In the genomic region with DNA sequence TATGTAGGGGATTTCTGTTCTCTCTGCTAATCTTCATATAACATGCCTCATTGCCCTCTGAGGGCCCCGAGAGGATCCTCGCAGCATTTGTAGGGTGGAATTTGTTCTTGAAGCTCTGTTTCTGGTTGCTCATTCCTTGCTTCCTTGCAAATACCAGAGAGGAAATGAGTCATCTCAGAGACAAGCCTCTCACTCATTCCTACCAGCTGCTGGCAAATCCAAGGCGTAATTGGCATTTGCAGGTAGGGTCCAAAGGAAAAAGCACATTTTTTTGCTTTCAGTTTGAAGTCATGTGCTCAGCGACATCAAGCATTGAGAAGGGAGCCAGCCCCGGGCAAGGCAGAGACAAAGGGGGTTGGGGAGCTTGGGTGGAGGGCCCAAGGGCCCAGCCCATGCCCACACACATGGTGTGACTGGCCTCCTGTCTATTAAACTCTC, we compare ENCODE assay signal across 10 cellular contexts.
A peak's percentile ranks its signal among the peaks of the same experiment; 100 is the strongest.
DNase-seq lines count a peak whose midpoint lies in the region; ATAC-seq, FAIRE-seq and TF ChIP-seq lines count a peak whose summit lies in the region.
"Had no signal": no experiment of that assay in that cellular context is flagged by ENCODE, and none has a peak within 500 bp of the region (broad histone marks: within the 10 kb centered on the region; RNA-seq: fewer than 3 reads in every experiment).

No MANE protein-coding gene starts in this region.

- CTCF ChIA-PET in T-cell (lab: Charles Lee) = no interaction called here

- H3K36me3 ChIP-seq in SK-N-MC (ENCODE audit: insufficient read depth, low read length) (no peaks in the 10 kb centered on the region), sigmoid colon (no peaks in the 10 kb centered on the region)

- H3K4me1 ChIP-seq in sigmoid colon = peaks cover 0 to 15% (median 9%) of the 10 kb centered on the region in 4 donors

- peak overlapping the region; percentile 67 for H3K4me3 ChIP-seq in SK-N-MC
- H3K4me3 ChIP-seq in fibroblast of villous mesenchyme (ENCODE audit: low read depth, low read length) = no peak overlapping the region
- H3K4me3 ChIP-seq in sigmoid colon = peak overlapping the region in 2 of 4 donors; percentile 13 to 17

- no peak overlapping the region for H3K4me3 Mint-ChIP-seq in T-cell

- H3K27me3 Mint-ChIP-seq in T-cell = no peaks in the 10 kb centered on the region

- no peak for TF ChIP-seq EP300 in sigmoid colon (IDR thresholded peaks at IDR 0.05)

- TF ChIP-seq POLR2A in H54 (IDR thresholded peaks at IDR 0.05; ENCODE audit: low read depth, low read length) = no peak
- no peak for TF ChIP-seq POLR2A in sigmoid colon (IDR thresholded peaks at IDR 0.05)

- FAIRE-seq in H54 (lab: Jason Lieb, UNC) = no peak

- H3K9me3 ChIP-seq in SK-N-MC (ENCODE audit: low read depth, low read length) (no peaks in the 10 kb centered on the region), sigmoid colon (no peaks in the 10 kb centered on the region)

- DNase-seq in H54 (ENCODE audit: insufficient read length, low spot score) (peak; percentile 42), SK-N-MC (ENCODE audit: low read depth, low spot score) (peak; percentile 92), fibroblast of villous mesenchyme (ENCODE audit: low read depth) (peak; percentile 85), sigmoid colon (no peak), NCI-H748 (lab: John Stamatoyannopoulos, UW; ENCODE audit: unreplicated experiment) (no peak), T-cell (no peak)
- DNase-seq in activated CD4-positive, alpha-beta T cell treated with anti-CD3 and anti-CD28 coated beads for 48 hours = no peak
- DNase-seq: activated CD4-positive, alpha-beta T cell treated with anti-CD3 and anti-CD28 coated beads for 4 hours; Kasumi-1 had no signal

- no peaks in the 10 kb centered on the region for H3K27me3 ChIP-seq in sigmoid colon

- H3K9me3 Mint-ChIP-seq in T-cell = peaks cover 4 to 14% (median 8%) of the 10 kb centered on the region in 3 donors

- intact Hi-C loops in sigmoid colon (cut with DNase I) = no loop called here

- no peak overlapping the region for H3K27ac Mint-ChIP-seq in T-cell

- no peaks in the 10 kb centered on the region for H3K36me3 Mint-ChIP-seq in T-cell

- H3K27ac ChIP-seq in SK-N-MC (peak overlapping the region; percentile 90), sigmoid colon (peak overlapping the region; percentile 51 to 74 (median 63))

- POLR2A ChIA-PET in T-cell (lab: Charles Lee) = no interaction called here

- TF ChIP-seq CTCF in fibroblast of villous mesenchyme (IDR thresholded peaks at IDR 0.05; ENCODE audit: insufficient read depth, low read depth, low read length) (no peak), sigmoid colon (IDR thresholded peaks at IDR 0.05) (no peak)

- H3K4me1 Mint-ChIP-seq in T-cell = no peaks in the 10 kb centered on the region

- ATAC-seq in HG02840 (IDR thresholded peaks at IDR 0.05; ENCODE audit: low FRiP score, unreplicated experiment) (no peak), T-cell (replicated peaks in 1 of 4) (no peak)

- WGBS in sigmoid colon, 2 donors = 19 to 22% methylated on average over 5 of the region's 5 CpGs

- peak overlapping the region; percentile 49 for H3K9ac ChIP-seq in SK-N-MC (ENCODE audit: insufficient read length)

Comparison
In these comparisons a context has a peak if more than half of its experiments do, and no peak if none do; other contexts are left out.
1. DNase-seq: peak in H54 (single experiment), SK-N-MC (single experiment) and fibroblast of villous mesenchyme (single experiment); none in sigmoid colon (single experiment), activated CD4-positive, alpha-beta T cell treated with anti-CD3 and anti-CD28 coated beads for 48 hours (single experiment), NCI-H748 (single experiment) and T-cell (0 of 34).